Comparison of ENCODE assay signal across 12 cellular contexts in genomic region chr7:28329616-28330373, GRCh38.
DNase-seq lines count a peak whose midpoint lies in the region; ATAC-seq and TF ChIP-seq lines count a peak whose summit lies in the region.
"Had no signal": no experiment of that assay in that cellular context is flagged by ENCODE, and none has a peak within 500 bp of the region (broad histone marks: within the 10 kb centered on the region; RNA-seq: fewer than 3 reads in every experiment).

No MANE protein-coding gene starts in this region.

- no peaks in the 10 kb centered on the region for H3K9me3 ChIP-seq in suprapubic skin
- H3K9me3 ChIP-seq: colonic mucosa, right lobe of liver had no signal

- no peaks in the 10 kb centered on the region for H3K36me3 Mint-ChIP-seq in activated naive CD4-positive, alpha-beta T cell treated with anti-CD3 and anti-CD28 coated beads for 36 hours (ENCODE audit: low read depth)
- H3K36me3 Mint-ChIP-seq in central memory CD8-positive, alpha-beta T cell (ENCODE audit: insufficient read depth) = peaks cover 2% of the 10 kb centered on the region
- H3K36me3 Mint-ChIP-seq: CD14-positive monocyte had no signal

- no peak for TF ChIP-seq POLR2A in suprapubic skin (IDR thresholded peaks at IDR 0.05)

- TF ChIP-seq CTCF in suprapubic skin (IDR thresholded peaks at IDR 0.05) = no peak

- 20% methylated on average over 6 of the region's 6 CpGs for WGBS in suprapubic skin

- H3K27me3 ChIP-seq in suprapubic skin = no peaks in the 10 kb centered on the region
- H3K27me3 ChIP-seq: colonic mucosa, right lobe of liver had no signal

- peak overlapping the region; percentile 20 for H3K27ac ChIP-seq in suprapubic skin
- H3K27ac ChIP-seq: colonic mucosa, right lobe of liver had no signal

- DNase-seq in activated naive CD4-positive, alpha-beta T cell treated with anti-CD3 and anti-CD28 coated beads for 36 hours = peak; percentile 25
- DNase-seq in activated naive CD4-positive, alpha-beta T cell treated with Interleukin-2 at 50 U/mL for 16 hours = no peak
- DNase-seq in NCI-H1436 (lab: John Stamatoyannopoulos, UW) (peak; percentile 78), suprapubic skin (ENCODE audit: low spot score in 2 of 2) (no peak), iPS-NIHi11 (ENCODE audit: low spot score) (no peak), pons (ENCODE audit: low spot score) (no peak)
- no peak for DNase-seq in central memory CD8-positive, alpha-beta T cell (ENCODE audit: low spot score in 2 of 2)
- DNase-seq: activated CD4-positive, CD25-positive, alpha-beta regulatory T cell treated with anti-CD3 and anti-CD28 coated beads, Interleukin-2, amount 50 U/mL, for 72 hours; colonic mucosa; right lobe of liver had no signal

- peaks cover 4% of the 10 kb centered on the region for H3K9me3 Mint-ChIP-seq in activated naive CD4-positive, alpha-beta T cell treated with anti-CD3 and anti-CD28 coated beads for 36 hours
- H3K9me3 Mint-ChIP-seq in central memory CD8-positive, alpha-beta T cell = no peaks in the 10 kb centered on the region

- H3K27me3 Mint-ChIP-seq in activated naive CD4-positive, alpha-beta T cell treated with anti-CD3 and anti-CD28 coated beads for 36 hours (ENCODE audit: low read depth) = peaks cover 3% of the 10 kb centered on the region
- H3K27me3 Mint-ChIP-seq in central memory CD8-positive, alpha-beta T cell = no peaks in the 10 kb centered on the region

- no peak overlapping the region for H3K27ac Mint-ChIP-seq in activated naive CD4-positive, alpha-beta T cell treated with anti-CD3 and anti-CD28 coated beads for 36 hours
- H3K27ac Mint-ChIP-seq in central memory CD8-positive, alpha-beta T cell (ENCODE audit: low read depth) = peak overlapping the region; percentile 85

- intact Hi-C loops in activated naive CD4-positive, alpha-beta T cell treated with anti-CD3 and anti-CD28 coated beads for 36 hours (cut with micrococcal nuclease) = loop anchor here (1.0 kb wide), 1 partner anchor 292 kb away; no protein-coding TSS in a partner anchor

- ATAC-seq in central memory CD8-positive, alpha-beta T cell (replicated peaks; ENCODE audit: extremely low read depth, poor library complexity, severe bottlenecking) = peak; percentile 75
- ATAC-seq in GM19395 (IDR thresholded peaks at IDR 0.05; ENCODE audit: unreplicated experiment) = no peak
- ATAC-seq: right lobe of liver had no signal

- H3K4me1 ChIP-seq in suprapubic skin = peaks cover 6% of the 10 kb centered on the region
- H3K4me1 ChIP-seq: colonic mucosa, right lobe of liver had no signal

- CTCF ChIA-PET in activated naive CD4-positive, alpha-beta T cell treated with anti-CD3 and anti-CD28 coated beads for 36 hours (lab: Charles Lee) = interaction anchor here (0.6 to 3.2 kb wide), 5 partner anchors 38 to 291 kb away, joined by 3 to 8 read pairs (median 3); no protein-coding TSS in a partner anchor

- no peak overlapping the region for H3K4me3 Mint-ChIP-seq in activated naive CD4-positive, alpha-beta T cell treated with anti-CD3 and anti-CD28 coated beads for 36 hours
- peak overlapping the region; percentile 69 for H3K4me3 Mint-ChIP-seq in central memory CD8-positive, alpha-beta T cell

- no peak for TF ChIP-seq EP300 in suprapubic skin (IDR thresholded peaks at IDR 0.05)

- no peaks in the 10 kb centered on the region for H3K36me3 ChIP-seq in suprapubic skin
- H3K36me3 ChIP-seq: colonic mucosa, right lobe of liver had no signal

- H3K4me1 Mint-ChIP-seq in activated naive CD4-positive, alpha-beta T cell treated with anti-CD3 and anti-CD28 coated beads for 36 hours (ENCODE audit: low read depth) = peaks cover 40% of the 10 kb centered on the region
- H3K4me1 Mint-ChIP-seq in central memory CD8-positive, alpha-beta T cell = peaks cover 23% of the 10 kb centered on the region

- no peak overlapping the region for H3K4me3 ChIP-seq in suprapubic skin
- H3K4me3 ChIP-seq: colonic mucosa, right lobe of liver had no signal

Comparison
In these comparisons a context has a peak if more than half of its experiments do, and no peak if none do; other contexts are left out.
1. DNase-seq: peak in activated naive CD4-positive, alpha-beta T cell treated with anti-CD3 and anti-CD28 coated beads for 36 hours (single experiment) and NCI-H1436 (single experiment); none in activated naive CD4-positive, alpha-beta T cell treated with Interleukin-2 at 50 U/mL for 16 hours (single experiment), central memory CD8-positive, alpha-beta T cell (0 of 2), suprapubic skin (0 of 2), iPS-NIHi11 (single experiment) and pons (single experiment).